In genomic region chr20:49594143-49594928, GRCh38 we compare ENCODE assay signal across 8 cellular contexts. TPM values are rescaled to one million over a fixed set of nuclear protein-coding genes. Genes with fewer than 3 reads are reported as not detected.
DNase-seq lines count a peak whose midpoint lies in the region; ATAC-seq lines count a peak whose summit lies in the region.

No MANE protein-coding gene starts in this region.

- no peak for ATAC-seq in HG03442 (IDR thresholded peaks at IDR 0.05; ENCODE audit: unreplicated experiment)

- DNase-seq in HT-29 (ENCODE audit: low spot score): peak; percentile 57
- DNase-seq in activated CD4-positive, alpha-beta T cell treated with anti-CD3 and anti-CD28 coated beads, Interleukin-2, amount 50 U/mL, for 48 hours: peak; percentile 80 to 84
- DNase-seq in fibroblast of gingiva (ENCODE audit: low read depth): peak; percentile 99
- DNase-seq in stimulated activated CD4-positive, alpha-beta T cell treated with anti-CD3 and anti-CD28 coated beads, Interleukin-12 subunit alpha, Interleukin-12 subunit beta, amount 100 ng/mL, for 48 hours (ENCODE audit: low read depth in 2 of 3, low spot score in 1 of 3): peak; percentile 64 to 79 (median 66)
- no peak for DNase-seq in NCI-H748 treated with DMSO at 0.1 percent for 48 hours (lab: John Stamatoyannopoulos, UW)
- no peak for DNase-seq in NCI-H82 (lab: John Stamatoyannopoulos, UW)
- no peak for DNase-seq in superior temporal gyrus (ENCODE audit: extremely low spot score)

RNA-seq across cellular contexts. Expression of gene PTGIS, which starts 26.4 kb away (rescaled TPM):
- not detected in 2 replicates for total RNA-seq in HT-29 (2014; rRNA removed; shearing (Covaris generic))

Comparison
In these comparisons a context has a peak if more than half of its experiments do, and no peak if none do; other contexts are left out.
1. DNase-seq: peak in HT-29 (single experiment), activated CD4-positive, alpha-beta T cell treated with anti-CD3 and anti-CD28 coated beads, Interleukin-2, amount 50 U/mL, for 48 hours (2 of 2), fibroblast of gingiva (single experiment) and stimulated activated CD4-positive, alpha-beta T cell treated with anti-CD3 and anti-CD28 coated beads, Interleukin-12 subunit alpha, Interleukin-12 subunit beta, amount 100 ng/mL, for 48 hours (3 of 3); none in NCI-H748 treated with DMSO at 0.1 percent for 48 hours (single experiment), NCI-H82 (single experiment) and superior temporal gyrus (single experiment).